In the genomic region with DNA sequence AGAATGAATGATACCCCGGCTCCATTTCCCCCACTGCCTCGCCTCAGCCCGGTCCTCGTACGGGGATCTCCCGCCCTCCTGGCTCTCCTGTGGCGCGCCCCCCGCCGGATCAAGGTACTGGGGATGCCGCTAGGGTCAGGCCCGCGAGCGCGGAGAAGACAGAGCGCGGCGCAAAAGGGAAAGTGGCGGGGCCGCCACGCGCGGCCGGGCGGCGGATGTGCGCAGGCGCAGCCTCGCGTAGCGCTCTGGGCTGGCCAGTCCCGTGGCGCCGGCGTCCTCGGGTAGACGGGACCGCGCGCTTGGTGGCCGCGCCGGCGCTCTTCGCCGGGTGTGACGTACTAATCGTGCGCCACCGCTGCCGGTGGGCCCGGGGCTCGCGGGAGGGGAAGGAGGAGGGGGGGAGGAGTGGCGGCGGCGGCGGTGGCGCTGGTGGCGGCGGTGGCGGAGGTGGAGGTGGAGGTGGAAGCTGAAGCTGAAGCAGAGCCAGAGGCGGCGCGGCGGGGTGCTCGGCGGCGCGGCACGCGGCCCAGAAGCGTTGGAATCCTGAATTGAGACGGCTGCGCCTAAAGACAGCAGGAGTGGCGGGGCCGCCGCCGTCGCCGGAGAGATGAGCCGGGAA, we compare ENCODE assay signal across 8 cellular contexts. TPM values are rescaled to one million over a fixed set of nuclear protein-coding genes. Genes with fewer than 3 reads are reported as not detected.
DNase-seq lines count a peak whose midpoint lies in the region; ATAC-seq, FAIRE-seq and TF ChIP-seq lines count a peak whose summit lies in the region.

A gene (plus strand): TSS at position 331 of the 619 bp plus-strand sequence. CDS start 1,158 bp downstream, outside the sequence.

- CTCF ChIA-PET in activated CD8-positive, alpha-beta memory T cell treated with anti-CD3 and anti-CD28 coated beads, Interleukin-2, amount 10 ng/mL, durations not matched to agents 7 days and 5 days (lab: Charles Lee), result interaction anchor here (0.6 to 5.4 kb wide), 38 partner anchors 9 to 211 kb away, joined by 3 to 172 read pairs (median 9); a partner anchor contains a TSS

- DNase-seq in BE2C (peak; percentile 87), GM19239 (ENCODE audit: insufficient read length, low spot score) (peak; percentile 90), NOMO-1 treated with dmso at 0.1 percent for 144 hours (lab: John Stamatoyannopoulos, UW; ENCODE audit: unreplicated experiment) (peak; percentile 61), mesendoderm (peak; percentile 91)
- DNase-seq in activated CD8-positive, alpha-beta memory T cell treated with anti-CD3 and anti-CD28 coated beads, Interleukin-2, amount 10 ng/mL, durations not matched to agents 7 days and 5 days, result peak; percentile 92
- DNase-seq in stimulated activated CD8-positive, alpha-beta memory T cell treated with anti-CD3 and anti-CD28 coated beads, Interleukin-12 subunit alpha, Interleukin-12 subunit beta, amount 100 ng/mL, for 24 hours (ENCODE audit: extremely low read depth), result peak; percentile 75

- H3K4ac ChIP-seq in mesendoderm (ENCODE audit: low read depth, low read length), result peak within 1 kb of the TSS; percentile 99

- peak within 1 kb of the TSS; percentile 100 for H3K4me2 ChIP-seq in mesendoderm (ENCODE audit: low read length)

- no peaks in the 10 kb centered on the region for H3K27me3 ChIP-seq in BE2C
- no peaks in the 10 kb centered on the region for H3K27me3 ChIP-seq in endocrine pancreas (ENCODE audit: control insufficient read depth, insufficient read depth, low read length)
- no peaks in the 10 kb centered on the region for H3K27me3 ChIP-seq in mesendoderm (ENCODE audit: insufficient read depth, low read length, poor library complexity)

- peaks cover 23% of the 10 kb centered on the region for H3K79me1 ChIP-seq in mesendoderm (ENCODE audit: low read length)

- peak within 1 kb of the TSS; percentile 81 for H3K27ac ChIP-seq in mesendoderm (ENCODE audit: low read depth, low read length)

- H2AK5ac ChIP-seq in mesendoderm (ENCODE audit: low read length), result peak within 1 kb of the TSS; percentile 90

- no peak for TF ChIP-seq CTCF in BE2C (IDR thresholded peaks at IDR 0.05; ENCODE audit: low read depth, low read length)

- peak within 1 kb of the TSS; percentile 96 for H3K56ac ChIP-seq in mesendoderm (ENCODE audit: low read length)

- H3K4me1 ChIP-seq in BE2C (no peaks in the 10 kb centered on the region; the same call in 1 of the 2 replicates), endocrine pancreas (ENCODE audit: control insufficient read depth, insufficient read depth, low read length) (peaks cover 3% of the 10 kb centered on the region), mesendoderm (ENCODE audit: control insufficient read depth, low read depth, low read length) (peaks cover 7% of the 10 kb centered on the region)

- peak within 1 kb of the TSS; percentile 80 for H3K23ac ChIP-seq in mesendoderm (ENCODE audit: low read length)

- peak within 1 kb of the TSS; percentile 16 for H4K8ac ChIP-seq in mesendoderm (ENCODE audit: low read depth, low read length)

- H3K9ac ChIP-seq in endocrine pancreas (ENCODE audit: control insufficient read depth, insufficient read depth, low read length) (peak within 1 kb of the TSS; percentile 96), mesendoderm (ENCODE audit: low read length) (peak within 1 kb of the TSS; percentile 94)

- peak within 1 kb of the TSS; percentile 85 for H3K4me3 Mint-ChIP-seq in activated CD8-positive, alpha-beta memory T cell treated with anti-CD3 and anti-CD28 coated beads, Interleukin-2, amount 10 ng/mL, durations not matched to agents 7 days and 5 days

- ATAC-seq in HG03457 (IDR thresholded peaks at IDR 0.05; ENCODE audit: unreplicated experiment), result peak; percentile 31
- ATAC-seq in activated CD8-positive, alpha-beta memory T cell treated with anti-CD3 and anti-CD28 coated beads, Interleukin-2, amount 10 ng/mL, durations not matched to agents 7 days and 5 days, result peak; percentile 90

- H2BK5ac ChIP-seq in mesendoderm (ENCODE audit: low read length), result peak within 1 kb of the TSS; percentile 27

- H3K4me3 ChIP-seq in BE2C (ENCODE audit: low read depth, low read length) (peak within 1 kb of the TSS; percentile 74), endocrine pancreas (ENCODE audit: control insufficient read depth, insufficient read depth, low read length) (peak within 1 kb of the TSS; percentile 76), mesendoderm (ENCODE audit: low read length) (peak within 1 kb of the TSS; percentile 87)

- H2BK120ac ChIP-seq in mesendoderm (ENCODE audit: low read depth, low read length), result no peak within 1 kb of the TSS

- peaks cover 30% of the 10 kb centered on the region for H3K79me2 ChIP-seq in mesendoderm (ENCODE audit: control insufficient read depth, insufficient read depth, low read length)

- peak within 1 kb of the TSS; percentile 92 for H3K27ac Mint-ChIP-seq in activated CD8-positive, alpha-beta memory T cell treated with anti-CD3 and anti-CD28 coated beads, Interleukin-2, amount 10 ng/mL, durations not matched to agents 7 days and 5 days

- no peaks in the 10 kb centered on the region for H3K9me3 Mint-ChIP-seq in activated CD8-positive, alpha-beta memory T cell treated with anti-CD3 and anti-CD28 coated beads, Interleukin-2, amount 10 ng/mL, durations not matched to agents 7 days and 5 days (ENCODE audit: low read depth)

- peaks cover 9% of the 10 kb centered on the region for H3K36me3 Mint-ChIP-seq in activated CD8-positive, alpha-beta memory T cell treated with anti-CD3 and anti-CD28 coated beads, Interleukin-2, amount 10 ng/mL, durations not matched to agents 7 days and 5 days

- no peak within 1 kb of the TSS for H2BK15ac ChIP-seq in mesendoderm (replicated peaks; ENCODE audit: low read depth)

- H3K9me3 ChIP-seq in BE2C, result no peaks in the 10 kb centered on the region
- no peaks in the 10 kb centered on the region for H3K9me3 ChIP-seq in endocrine pancreas (ENCODE audit: control insufficient read depth, low read length)

- peaks cover 11% of the 10 kb centered on the region for H3K36me3 ChIP-seq in BE2C
- no peaks in the 10 kb centered on the region for H3K36me3 ChIP-seq in endocrine pancreas (ENCODE audit: control insufficient read depth, insufficient read depth, low read length)
- H3K36me3 ChIP-seq in mesendoderm (ENCODE audit: control insufficient read depth, insufficient read depth, low read length), result peaks cover 15% of the 10 kb centered on the region

- WGBS in mesendoderm (ENCODE audit: extremely low coverage, insufficient coverage, low lambda C conversion rate), result no CpG with 5 or more reads among the region's 82 CpGs

- H3K27me3 Mint-ChIP-seq in activated CD8-positive, alpha-beta memory T cell treated with anti-CD3 and anti-CD28 coated beads, Interleukin-2, amount 10 ng/mL, durations not matched to agents 7 days and 5 days, result no peaks in the 10 kb centered on the region

- H3K18ac ChIP-seq in mesendoderm (ENCODE audit: low read length), result peak within 1 kb of the TSS; percentile 89

- H3K4me1 Mint-ChIP-seq in activated CD8-positive, alpha-beta memory T cell treated with anti-CD3 and anti-CD28 coated beads, Interleukin-2, amount 10 ng/mL, durations not matched to agents 7 days and 5 days, result peaks cover 49% of the 10 kb centered on the region

- FAIRE-seq in GM19239 (lab: Jason Lieb, UNC), result no peak

- H4K5ac ChIP-seq in mesendoderm (ENCODE audit: low read length), result no peak within 1 kb of the TSS

RNA-seq across cellular contexts. Expression of the gene that starts here (rescaled TPM):
- polyA plus RNA-seq in BE2C (2012; ENCODE audit: insufficient read depth, insufficient read length, low read depth), result 96.1 TPM
- total RNA-seq in activated CD8-positive, alpha-beta memory T cell treated with anti-CD3 and anti-CD28 coated beads, Interleukin-2, amount 10 ng/mL, durations not matched to agents 7 days and 5 days, result 10 to 100 TPM; 55.7 to 70.9 TPM
- polyA plus RNA-seq in mesendoderm (2013, experiment 1 of 2), result 59.2 TPM
- 55.7 TPM for polyA plus RNA-seq in mesendoderm (2013, experiment 2 of 2)

Comparison
In these comparisons a context has a peak if more than half of its experiments do, and no peak if none do; other contexts are left out.
1. Peak in every context shown above with its lines: DNase-seq, ATAC-seq, H3K4me3 ChIP-seq and H3K27ac ChIP-seq.